ENCODE assay signal across 24 cellular contexts in genomic region chr5:82717734-82718133, GRCh38.
A peak's percentile ranks its signal among the peaks of the same experiment; 100 is the strongest.
DNase-seq lines count a peak whose midpoint lies in the region; ATAC-seq, FAIRE-seq and TF ChIP-seq lines count a peak whose summit lies in the region.
"Had no signal": no experiment of that assay in that cellular context is flagged by ENCODE, and none has a peak within 500 bp of the region (broad histone marks: within the 10 kb centered on the region; RNA-seq: fewer than 3 reads in every experiment).

No MANE protein-coding gene starts in this region.

- CTCF ChIA-PET in K562 (lab: Yijun Ruan, JAX; ENCODE audit: low intra/inter-chr PET ratio) = interaction anchor here (0.7 kb wide), 1 partner anchor 707 kb away, joined by 3 read pairs; no protein-coding TSS in a partner anchor

- no peak overlapping the region for H3K27ac ChIP-seq in K562 (ENCODE audit: extremely low read depth, low read depth, low read length)
- H3K27ac ChIP-seq: 22Rv1, BLaER1, C4-2B had no signal

- no peaks in the 10 kb centered on the region for H3K36me3 ChIP-seq in K562 (ENCODE audit: control insufficient read depth, insufficient read depth, low read length)
- H3K36me3 ChIP-seq: BLaER1, HAP-1 had no signal

- BruUV-seq in K562 (replicated peaks; lab: Mats Ljungman, UMichigan) = no TSS peak

- no peak for TF ChIP-seq EP300 in K562 (IDR thresholded peaks at IDR 0.05; ENCODE audit: low read length)

- in situ Hi-C loops in K562 (cut with MboI) = no loop called here

- no peaks in the 10 kb centered on the region for H3K36me3 Mint-ChIP-seq in stimulated activated effector memory CD8-positive, alpha-beta T cell treated with anti-CD3 and anti-CD28 coated beads, Interleukin-12 subunit alpha, Interleukin-12 subunit beta, amount 100 ng/mL, for 72 hours
- H3K36me3 Mint-ChIP-seq: CD8-positive, alpha-beta memory T cell had no signal

- no peak overlapping the region for H3K4me2 ChIP-seq in K562 (ENCODE audit: insufficient read depth, low read length)
- H3K4me2 ChIP-seq: BLaER1 had no signal

- H3K4me3 Mint-ChIP-seq in stimulated activated effector memory CD8-positive, alpha-beta T cell treated with anti-CD3 and anti-CD28 coated beads, Interleukin-12 subunit alpha, Interleukin-12 subunit beta, amount 100 ng/mL, for 72 hours = no peak overlapping the region
- H3K4me3 Mint-ChIP-seq: B cell; CD4-positive, alpha-beta T cell; CD8-positive, alpha-beta memory T cell had no signal

- no peak for TF ChIP-seq RAD21 in K562 (CRISPR knock-in tag; conservative IDR thresholded peaks at IDR 0.05 in 1 of 2, IDR thresholded peaks at IDR 0.05 in 1 of 2)

- H4K20me1 ChIP-seq in K562 (replicated peaks; ENCODE audit: control insufficient read depth, insufficient read depth, low read length) = no peaks in the 10 kb centered on the region
- H4K20me1 ChIP-seq: BLaER1 had no signal

- peak; percentile 5 for DNase-seq in SIG-M5 treated with dmso at 0.1 percent for 504 hours (lab: John Stamatoyannopoulos, UW; ENCODE audit: unreplicated experiment)
- DNase-seq in SIG-M5 (lab: John Stamatoyannopoulos, UW) = no peak
- peak; percentile 7 for DNase-seq in MV-4-11 (lab: John Stamatoyannopoulos, UW)
- DNase-seq in K562 (ENCODE audit: extremely low read depth in 1 of 4, low spot score in 3 of 4) = no peak
- no peak for DNase-seq in stimulated activated effector memory CD8-positive, alpha-beta T cell treated with anti-CD3 and anti-CD28 coated beads, Interleukin-12 subunit alpha, Interleukin-12 subunit beta, amount 100 ng/mL, for 72 hours (ENCODE audit: low spot score in 2 of 2)
- DNase-seq in stimulated activated naive CD4-positive, alpha-beta T cell treated with Interleukin-2 at 50 U/mL for 16 hours (lab: John Stamatoyannopoulos, UW) = no peak
- DNase-seq in GM19239 (ENCODE audit: insufficient read length, low spot score) = no peak
- no peak for DNase-seq in T-helper 1 cell
- DNase-seq: CD4-positive, alpha-beta T cell; CD8-positive, alpha-beta memory T cell; DMS 273 treated with DMSO at 0.1 percent for 48 hours; DMS79; EL; GDM1; GOT3 had no signal

- WGBS in K562 (ENCODE audit: insufficient coverage, low coverage, missing lambda C conversion rate) = 6% methylated on average over 2 of the region's 2 CpGs

- FAIRE-seq in K562 (lab: Jason Lieb, UNC) (peak; percentile 46), GM19239 (lab: Jason Lieb, UNC) (no peak)
- FAIRE-seq: A204.1, D721Med, GM12878, H54 had no signal

- H3K9me3 Mint-ChIP-seq in stimulated activated effector memory CD8-positive, alpha-beta T cell treated with anti-CD3 and anti-CD28 coated beads, Interleukin-12 subunit alpha, Interleukin-12 subunit beta, amount 100 ng/mL, for 72 hours = no peaks in the 10 kb centered on the region
- H3K9me3 Mint-ChIP-seq: CD4-positive, alpha-beta T cell had no signal

- H3K9me1 ChIP-seq in K562 (ENCODE audit: control insufficient read depth, insufficient read depth, low read length) = no peaks in the 10 kb centered on the region

- H3K27me3 ChIP-seq in K562 (ENCODE audit: control insufficient read depth in 2 of 2, insufficient read depth in 2 of 2, low read length in 2 of 2) = no peaks in the 10 kb centered on the region
- H3K27me3 ChIP-seq: BLaER1 had no signal

- no peak overlapping the region for H3K4me3 ChIP-seq in K562
- H3K4me3 ChIP-seq: BLaER1, GM12878, HAP-1 had no signal

- H3K79me2 ChIP-seq in K562 (ENCODE audit: control insufficient read depth, insufficient read depth, low read length) = no peaks in the 10 kb centered on the region

- intact Hi-C loops in K562 (cut with micrococcal nuclease) = no loop called here

- peaks cover 5% of the 10 kb centered on the region for H3K4me1 Mint-ChIP-seq in stimulated activated effector memory CD8-positive, alpha-beta T cell treated with anti-CD3 and anti-CD28 coated beads, Interleukin-12 subunit alpha, Interleukin-12 subunit beta, amount 100 ng/mL, for 72 hours
- H3K4me1 Mint-ChIP-seq: B cell; CD8-positive, alpha-beta memory T cell had no signal

- H2AFZ ChIP-seq in K562 (ENCODE audit: low read depth, low read length) = no peak overlapping the region

- ATAC-seq in K562 = no peak
- ATAC-seq in stimulated activated effector memory CD8-positive, alpha-beta T cell treated with anti-CD3 and anti-CD28 coated beads, Interleukin-12 subunit alpha, Interleukin-12 subunit beta, amount 100 ng/mL, for 72 hours = peak; percentile 67
- ATAC-seq: GM12878 had no signal

- no peak for TF ChIP-seq CTCF in K562 (IDR thresholded peaks at IDR 0.05 in 2 of 3, conservative IDR thresholded peaks at IDR 0.05 in 1 of 3; ENCODE audit: insufficient read depth in 2 of 3, low read depth in 1 of 3, low read length in 3 of 3)

- POLR2A ChIA-PET in K562 (lab: Yijun Ruan, JAX) = interaction anchor here (0.6 kb wide), 1 partner anchor 30 kb away, joined by 4 read pairs; no protein-coding TSS in a partner anchor

- no peaks in the 10 kb centered on the region for H3K9me3 ChIP-seq in K562 (replicated peaks; ENCODE audit: control insufficient read depth, insufficient read depth, low read depth, low read length)
- H3K9me3 ChIP-seq: HAP-1 had no signal

- no peak overlapping the region for H3K9ac ChIP-seq in K562 (ENCODE audit: insufficient read depth in 1 of 2, low read depth in 2 of 2, low read length in 2 of 2)
- H3K9ac ChIP-seq: BLaER1 had no signal

- TF ChIP-seq POLR2A in K562 (conservative IDR thresholded peaks at IDR 0.05) = no peak

- H3K4me1 ChIP-seq in K562 (replicated peaks in 1 of 2; ENCODE audit: control insufficient read depth in 2 of 2, insufficient read depth in 2 of 2, low read length in 2 of 2) = no peaks in the 10 kb centered on the region; a peak in 1 of 5 replicates
- H3K4me1 ChIP-seq: BLaER1, HAP-1 had no signal

- H3K27ac Mint-ChIP-seq in stimulated activated effector memory CD8-positive, alpha-beta T cell treated with anti-CD3 and anti-CD28 coated beads, Interleukin-12 subunit alpha, Interleukin-12 subunit beta, amount 100 ng/mL, for 72 hours = no peak overlapping the region
- H3K27ac Mint-ChIP-seq: B cell; CD4-positive, alpha-beta T cell; CD8-positive, alpha-beta memory T cell had no signal

TF ChIP-seq in K562, 482 proteins besides CTCF, POLR2A, EP300 and RAD21:
- no peak for TF ChIP-seq RCOR1 (IDR thresholded peaks at IDR 0.05; ENCODE audit: borderline replicate concordance in 1 of 2, low read depth in 2 of 2, low read length in 2 of 2)
- TF ChIP-seq ZNF12 (CRISPR knock-in tag; IDR thresholded peaks at IDR 0.05) = no peak
- no peak for TF ChIP-seq MCM3 (IDR thresholded peaks at IDR 0.05)
- no peak for TF ChIP-seq FUS (optimal IDR thresholded peaks at IDR 0.05; ENCODE audit: low read depth, low read length)
- TF ChIP-seq ZNF57 (CRISPR knock-in tag; IDR thresholded peaks at IDR 0.05) = no peak
- no peak for TF ChIP-seq CCNT2 (IDR thresholded peaks at IDR 0.05; ENCODE audit: borderline replicate concordance, extremely low read depth, insufficient read length, low read depth, low read length)
- TF ChIP-seq BHLHE40 (IDR thresholded peaks at IDR 0.05; ENCODE audit: low read length) = no peak
- no peak for TF ChIP-seq CCAR2 (IDR thresholded peaks at IDR 0.05; ENCODE audit: low read depth, low read length)
- TF ChIP-seq E4F1 (CRISPR knock-in tag; IDR thresholded peaks at IDR 0.05; ENCODE audit: borderline replicate concordance) = no peak
- no peak for TF ChIP-seq CC2D1A (IDR thresholded peaks at IDR 0.05)
- no peak for TF ChIP-seq ZNF232 (CRISPR knock-in tag; IDR thresholded peaks at IDR 0.05)
- no peak for TF ChIP-seq CLOCK (CRISPR knock-in tag; IDR thresholded peaks at IDR 0.05; ENCODE audit: borderline replicate concordance)
- TF ChIP-seq TGIF2 (CRISPR knock-in tag; IDR thresholded peaks at IDR 0.05) = no peak
- TF ChIP-seq XRCC5 (IDR thresholded peaks at IDR 0.05; ENCODE audit: low read depth, low read length) = no peak
- TF ChIP-seq SAFB2 (IDR thresholded peaks at IDR 0.05; ENCODE audit: borderline replicate concordance, low read depth, low read length, severe bottlenecking) = no peak

Comparison
In these comparisons a context has a peak if more than half of its experiments do, and no peak if none do; other contexts are left out.
1. DNase-seq: peak in SIG-M5 treated with dmso at 0.1 percent for 504 hours (single experiment) and MV-4-11 (single experiment); none in SIG-M5 (single experiment), K562 (0 of 4), stimulated activated effector memory CD8-positive, alpha-beta T cell treated with anti-CD3 and anti-CD28 coated beads, Interleukin-12 subunit alpha, Interleukin-12 subunit beta, amount 100 ng/mL, for 72 hours (0 of 2), stimulated activated naive CD4-positive, alpha-beta T cell treated with Interleukin-2 at 50 U/mL for 16 hours (single experiment), GM19239 (single experiment) and T-helper 1 cell (0 of 5).